19 cellular contexts compared by ENCODE assay signal in genomic region chr1:32104127-32104526, GRCh38.
"Had no signal": no experiment of that assay in that cellular context is flagged by ENCODE, and none has a peak within 500 bp of the region (broad histone marks: within the 10 kb centered on the region; RNA-seq: fewer than 3 reads in every experiment).

No MANE protein-coding gene starts in this region.

- H3K27me3 ChIP-seq: pancreas, tibial nerve had no signal

- H3K27ac Mint-ChIP-seq: activated naive CD4-positive, alpha-beta T cell treated with anti-CD3 and anti-CD28 coated beads for 36 hours; activated naive CD8-positive, alpha-beta T cell treated with anti-CD3 and anti-CD28 coated beads, Interleukin-2, amount 50 U/mL, for 24 hours; activated T-helper 2 cell treated with anti-CD3 and anti-CD28 coated beads, Interferon-gamma antibody, Interleukin-2, Interleukin-4, amounts not matched to agents 10 μg/mL and 5 μg/mL and 100 μg/mL, durations not matched to agents 14 hours and 24 hours and 36 hours; effector memory CD8-positive, alpha-beta T cell; stimulated activated naive B cell treated with anti-CD40 and anti-IgM and Interleukin-4, amounts not matched to agents 10 μg/mL and 1 μg/mL and 100 μg/mL, for 72 hours had no signal

- H3K4me3 Mint-ChIP-seq: activated naive CD4-positive, alpha-beta T cell treated with anti-CD3 and anti-CD28 coated beads for 36 hours; activated naive CD8-positive, alpha-beta T cell treated with anti-CD3 and anti-CD28 coated beads, Interleukin-2, amount 50 U/mL, for 24 hours; effector memory CD8-positive, alpha-beta T cell; immature natural killer cell; stimulated activated naive B cell treated with anti-CD40 and anti-IgM and Interleukin-4, amounts not matched to agents 10 μg/mL and 1 μg/mL and 100 μg/mL, for 72 hours had no signal

- H3K27me3 Mint-ChIP-seq: activated naive CD8-positive, alpha-beta T cell treated with anti-CD3 and anti-CD28 coated beads, Interleukin-2, amount 50 U/mL, for 24 hours; effector memory CD8-positive, alpha-beta T cell; stimulated activated naive B cell treated with anti-CD40 and anti-IgM and Interleukin-4, amounts not matched to agents 10 μg/mL and 1 μg/mL and 100 μg/mL, for 72 hours had no signal

- H3K27ac ChIP-seq: epithelial cell of prostate, lower lobe of right lung, pancreas, tibial nerve had no signal

- H3K36me3 ChIP-seq: pancreas had no signal

- H3K4me1 ChIP-seq: pancreas had no signal

- H3K4me3 ChIP-seq: lower lobe of right lung, pancreas, tibial nerve had no signal

- H3K9me3 ChIP-seq: lower lobe of right lung, pancreas, tibial nerve had no signal

- H3K9me3 Mint-ChIP-seq: activated naive CD4-positive, alpha-beta T cell treated with anti-CD3 and anti-CD28 coated beads for 36 hours; activated naive CD8-positive, alpha-beta T cell treated with anti-CD3 and anti-CD28 coated beads, Interleukin-2, amount 50 U/mL, for 24 hours; activated T-helper 2 cell treated with anti-CD3 and anti-CD28 coated beads, Interferon-gamma antibody, Interleukin-2, Interleukin-4, amounts not matched to agents 10 μg/mL and 5 μg/mL and 100 μg/mL, durations not matched to agents 14 hours and 24 hours and 36 hours; effector memory CD8-positive, alpha-beta T cell; immature natural killer cell; stimulated activated naive B cell treated with anti-CD40 and anti-IgM and Interleukin-4, amounts not matched to agents 10 μg/mL and 1 μg/mL and 100 μg/mL, for 72 hours had no signal

- DNase-seq: activated CD4-positive, alpha-beta T cell treated with anti-CD3 and anti-CD28 coated beads for 1 hour; activated CD4-positive, alpha-beta T cell treated with anti-CD3 and anti-CD28 coated beads, Interleukin-2, amount 50 U/mL, for 4 hours; activated naive CD4-positive, alpha-beta T cell treated with anti-CD3 and anti-CD28 coated beads for 36 hours; activated naive CD8-positive, alpha-beta T cell treated with anti-CD3 and anti-CD28 coated beads, Interleukin-2, amount 50 U/mL, for 24 hours; activated T-cell treated with anti-CD3 and anti-CD28 coated beads for 4 hours; aorta; dermis blood vessel endothelial cell; effector memory CD8-positive, alpha-beta T cell; foreskin melanocyte; immature natural killer cell; lower lobe of right lung; midbrain; pancreas; stimulated activated CD4-positive, alpha-beta T cell treated with anti-CD3 and anti-CD28 coated beads, Interleukin-2, amount 100 ng/mL, for 48 hours; stimulated activated naive B cell treated with anti-CD40 and anti-IgM and Interleukin-4, amounts not matched to agents 10 μg/mL and 1 μg/mL and 100 μg/mL, for 72 hours; T1000 had no signal
